1 cellular context compared by ENCODE assay signal in genomic region chr4:120870279-120870673, GRCh38.
TF ChIP-seq lines count a peak whose summit lies in the region.

No MANE protein-coding gene starts in this region.

TF ChIP-seq in H1, 55 proteins besides CTCF, POLR2A, EP300 and RAD21 (continued from another document):
- TF ChIP-seq BRCA1 (IDR thresholded peaks at IDR 0.05; ENCODE audit: low read depth, low read length) (no peak), JUN (IDR thresholded peaks at IDR 0.05; ENCODE audit: low read depth, low read length) (no peak)
